In the genomic region with DNA sequence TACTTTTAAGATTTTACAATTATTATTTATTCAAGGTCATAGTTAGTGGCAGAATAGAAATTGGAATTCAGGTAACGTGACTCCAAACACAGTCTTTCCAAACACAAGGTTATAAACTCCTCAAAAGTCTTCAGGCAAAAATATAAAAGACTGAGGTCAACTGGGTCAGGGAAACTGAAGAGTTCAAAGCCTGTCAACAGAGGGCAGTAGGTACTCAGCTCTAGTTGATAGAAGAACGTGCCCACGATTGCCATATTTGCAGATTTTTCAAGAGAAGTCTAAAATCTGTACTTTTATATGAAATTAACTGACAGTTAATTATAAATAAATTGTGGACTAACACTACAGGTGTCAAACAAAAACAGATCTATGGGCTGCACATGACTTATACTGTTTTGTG, we compare ENCODE assay signal across 13 cellular contexts.
DNase-seq lines count a peak whose midpoint lies in the region; ATAC-seq, FAIRE-seq and TF ChIP-seq lines count a peak whose summit lies in the region.
"Had no signal": no experiment of that assay in that cellular context is flagged by ENCODE, and none has a peak within 500 bp of the region (broad histone marks: within the 10 kb centered on the region; RNA-seq: fewer than 3 reads in every experiment).

No MANE protein-coding gene starts in this region.

- no peaks in the 10 kb centered on the region for H3K27me3 Mint-ChIP-seq in Calu3 (ENCODE audit: unreplicated experiment)
- H3K27me3 Mint-ChIP-seq: activated naive CD8-positive, alpha-beta T cell; CD8-positive, alpha-beta memory T cell had no signal

- no peak for TF ChIP-seq POLR2A in gastroesophageal sphincter (IDR thresholded peaks at IDR 0.05)

- no peak overlapping the region for H3K4me2 ChIP-seq in keratinocyte (ENCODE audit: control insufficient read depth, extremely low read depth, insufficient read depth, low read depth, low read length)
- no peak overlapping the region for H3K4me2 ChIP-seq in PC-9

- no peaks in the 10 kb centered on the region for H3K9me3 Mint-ChIP-seq in Calu3 (ENCODE audit: low read depth, unreplicated experiment)
- H3K9me3 Mint-ChIP-seq: nephron progenitor cell had no signal

- ATAC-seq in HG02840 (IDR thresholded peaks at IDR 0.05; ENCODE audit: low FRiP score, unreplicated experiment) (no peak), GM18868 (IDR thresholded peaks at IDR 0.05; ENCODE audit: unreplicated experiment) (no peak), gastroesophageal sphincter (no peak)

- no peak for FAIRE-seq in keratinocyte (lab: Jason Lieb, UNC)

- no peak overlapping the region for H3K27ac Mint-ChIP-seq in Calu3 (ENCODE audit: unreplicated experiment)
- H3K27ac Mint-ChIP-seq: activated naive CD8-positive, alpha-beta T cell; CD8-positive, alpha-beta memory T cell; nephron progenitor cell had no signal

- dilution Hi-C loops in keratinocyte (cut with MboI; ENCODE audit: extremely low pct_ligation_motif_present, low sequenced_read_pairs): no loop called here

- H3K36me3 ChIP-seq in keratinocyte (ENCODE audit: control insufficient read depth in 2 of 2, extremely low read depth in 1 of 2, insufficient read depth in 2 of 2, low read length in 2 of 2): no peaks in the 10 kb centered on the region
- H3K36me3 ChIP-seq in PC-9 (ENCODE audit: low read depth): no peaks in the 10 kb centered on the region
- H3K36me3 ChIP-seq in gastroesophageal sphincter: no peaks in the 10 kb centered on the region
- H3K36me3 ChIP-seq: tibial nerve had no signal

- H3K9ac ChIP-seq in keratinocyte (ENCODE audit: control insufficient read depth, extremely low read depth, insufficient read depth, low read length): no peak overlapping the region

- POLR2A ChIA-PET in PC-9 (lab: Charles Lee; ENCODE audit: unreplicated experiment): interaction anchor here (0.6 kb wide), 1 partner anchor 1263 kb away, joined by 3 read pairs; no protein-coding TSS in a partner anchor

- H3K79me2 ChIP-seq in keratinocyte (ENCODE audit: control insufficient read depth, insufficient read depth, low read length): peaks cover 5% of the 10 kb centered on the region
- H3K79me2 ChIP-seq in PC-9 (ENCODE audit: low read depth): no peaks in the 10 kb centered on the region

- DNase-seq in Calu3 (peak; percentile 20), HuH-7 (ENCODE audit: low spot score) (peak; percentile 20), RKO (ENCODE audit: low spot score) (peak; percentile 24), keratinocyte (ENCODE audit: low read depth, low spot score) (no peak), PC-9 (no peak)
- DNase-seq: CD8-positive, alpha-beta memory T cell; effector CD4-positive, alpha-beta T cell; nephron progenitor cell had no signal

- H3K27ac ChIP-seq in keratinocyte (ENCODE audit: control insufficient read depth, insufficient read depth, low read length): no peak overlapping the region
- H3K27ac ChIP-seq in PC-9: no peak overlapping the region
- H3K27ac ChIP-seq in gastroesophageal sphincter: no peak overlapping the region
- H3K27ac ChIP-seq: tibial nerve had no signal

- H3K4me3 ChIP-seq in keratinocyte (ENCODE audit: control insufficient read depth in 2 of 3, extremely low read depth in 1 of 3, insufficient read depth in 2 of 3, low read depth in 1 of 3, low read length in 3 of 3) (no peak overlapping the region), PC-9 (no peak overlapping the region), gastroesophageal sphincter (no peak overlapping the region)
- H3K4me3 ChIP-seq: tibial nerve had no signal

- H3K4me1 Mint-ChIP-seq in Calu3 (ENCODE audit: low read depth, unreplicated experiment): peaks cover 12% of the 10 kb centered on the region
- H3K4me1 Mint-ChIP-seq: nephron progenitor cell had no signal

- CTCF ChIA-PET in Calu3 (lab: Charles Lee) (interaction anchor here (0.9 to 1.8 kb wide), 2 partner anchors 8 to 51 kb away, joined by 4 to 7 read pairs; no protein-coding TSS in a partner anchor), PC-9 (lab: Charles Lee) (no interaction called here)

- WGBS in gastroesophageal sphincter (ENCODE audit: low coverage in 1 of 2), 2 donors: 89 to 90% methylated on average over 3 of the region's 3 CpGs

- no peaks in the 10 kb centered on the region for H3K9me1 ChIP-seq in keratinocyte (ENCODE audit: control insufficient read depth, extremely low read depth, insufficient read depth, low read length)

- BruUV-seq in Calu3 (replicated peaks; lab: Mats Ljungman, UMichigan): no TSS peak
- no TSS peak for BruUV-seq in PC-9 (replicated peaks; lab: Mats Ljungman, UMichigan)

- H3K27me3 ChIP-seq in keratinocyte (ENCODE audit: control insufficient read depth, extremely low read depth, insufficient read depth, low read length) (no peaks in the 10 kb centered on the region), PC-9 (ENCODE audit: insufficient read depth, low read depth) (no peaks in the 10 kb centered on the region), gastroesophageal sphincter (no peaks in the 10 kb centered on the region)
- H3K27me3 ChIP-seq: tibial nerve had no signal

- H3K9me3 ChIP-seq in keratinocyte (ENCODE audit: control insufficient read depth, low read depth, low read length) (no peaks in the 10 kb centered on the region), PC-9 (ENCODE audit: insufficient read depth, low read depth) (no peaks in the 10 kb centered on the region), gastroesophageal sphincter (no peaks in the 10 kb centered on the region)
- H3K9me3 ChIP-seq: tibial nerve had no signal

- H4K20me1 ChIP-seq in keratinocyte (ENCODE audit: control insufficient read depth, extremely low read depth, insufficient read depth, low read length): peaks cover 2% of the 10 kb centered on the region
- H4K20me1 ChIP-seq in PC-9 (ENCODE audit: insufficient read depth): peaks cover 13% of the 10 kb centered on the region; the same call in 1 of the 2 replicates

- H3K4me1 ChIP-seq in keratinocyte (ENCODE audit: control insufficient read depth, extremely low read depth, insufficient read depth, low read length) (peaks cover 8% of the 10 kb centered on the region), PC-9 (replicated peaks; ENCODE audit: insufficient read depth) (no peaks in the 10 kb centered on the region), gastroesophageal sphincter (no peaks in the 10 kb centered on the region)
- H3K4me1 ChIP-seq: tibial nerve had no signal

- no peak for TF ChIP-seq EP300 in gastroesophageal sphincter (IDR thresholded peaks at IDR 0.05)

- H2AFZ ChIP-seq in keratinocyte (ENCODE audit: control insufficient read depth, low read length) (no peak overlapping the region), PC-9 (no peak overlapping the region)

- H3K36me3 Mint-ChIP-seq in Calu3 (ENCODE audit: insufficient read depth, unreplicated experiment): peaks cover 7% of the 10 kb centered on the region

- intact Hi-C loops in Calu3 (cut with micrococcal nuclease; ENCODE audit: unreplicated experiment): loop anchor here (2.0 kb wide), 3 partner anchors 34 to 114 kb away; no protein-coding TSS in a partner anchor
- intact Hi-C loops in PC-9 (cut with micrococcal nuclease; ENCODE audit: unreplicated experiment): no loop called here

- TF ChIP-seq CTCF in Calu3 (IDR thresholded peaks at IDR 0.05; ENCODE audit: unreplicated experiment) (no peak), keratinocyte (optimal IDR thresholded peaks at IDR 0.05 in 1 of 3, IDR thresholded peaks at IDR 0.05 in 1 of 3, conservative IDR thresholded peaks at IDR 0.05 in 1 of 3; ENCODE audit: extremely low read depth in 1 of 3, insufficient read depth in 2 of 3, low read length in 3 of 3) (peak in 2 of 3 experiments; percentile 6 to 12), PC-9 (conservative IDR thresholded peaks at IDR 0.05) (no peak), gastroesophageal sphincter (IDR thresholded peaks at IDR 0.05) (no peak)

- H3K9me2 ChIP-seq in PC-9 (ENCODE audit: insufficient read depth): no peaks in the 10 kb centered on the region

- no peak overlapping the region for H3K4me3 Mint-ChIP-seq in Calu3 (ENCODE audit: low read depth, unreplicated experiment)
- H3K4me3 Mint-ChIP-seq: activated naive CD8-positive, alpha-beta T cell; CD8-positive, alpha-beta memory T cell; nephron progenitor cell had no signal

- no peaks in the 10 kb centered on the region; the same call in 1 of the 2 replicates for H3F3A ChIP-seq in PC-9 (ENCODE audit: insufficient read depth, low read depth)

Comparison
In these comparisons a context has a peak if more than half of its experiments do, and no peak if none do; other contexts are left out.
1. DNase-seq: peak in Calu3 (single experiment), HuH-7 (single experiment) and RKO (single experiment); none in keratinocyte (single experiment) and PC-9 (0 of 2).
2. CTCF ChIP-seq: peak in keratinocyte (2 of 3); none in Calu3 (single experiment), PC-9 (single experiment) and gastroesophageal sphincter (0 of 4).